ENCODE assay signal across 8 cellular contexts in the genomic region with DNA sequence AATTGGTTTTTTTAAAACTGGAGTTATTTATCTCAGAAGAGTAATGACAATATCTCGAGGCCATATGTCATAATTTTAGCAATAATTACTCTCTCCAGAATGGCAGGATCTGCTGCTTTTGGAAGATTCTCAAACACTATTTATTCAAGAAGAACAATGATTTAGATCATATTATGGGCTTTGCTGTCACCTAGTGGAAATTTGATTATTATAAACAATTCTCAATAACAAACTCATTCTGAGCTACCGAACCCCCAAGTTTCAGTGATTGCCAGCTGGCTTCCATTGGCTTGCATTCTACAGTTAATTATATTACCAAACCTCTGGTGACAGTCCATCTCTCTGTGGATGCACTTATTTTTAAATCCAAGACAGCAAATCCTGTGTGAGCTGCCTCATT. TPM values are rescaled to one million over a fixed set of nuclear protein-coding genes. Genes with fewer than 3 reads are reported as not detected.
DNase-seq lines count a peak whose midpoint lies in the region; ATAC-seq, FAIRE-seq and TF ChIP-seq lines count a peak whose summit lies in the region.

No MANE protein-coding gene starts in this region.

- H3K9me1 ChIP-seq in keratinocyte (ENCODE audit: control insufficient read depth, extremely low read depth, insufficient read depth, low read length) = no peaks in the 10 kb centered on the region

- ATAC-seq in GM19023 (IDR thresholded peaks at IDR 0.05; ENCODE audit: unreplicated experiment) (no peak), HG02885 (IDR thresholded peaks at IDR 0.05; ENCODE audit: poor library complexity, unreplicated experiment) (no peak), GM18873 (IDR thresholded peaks at IDR 0.05; ENCODE audit: low FRiP score, unreplicated experiment) (no peak)

- intact Hi-C loops in vagina (cut with DNase I) = no loop called here

- TF ChIP-seq POLR2A in vagina (IDR thresholded peaks at IDR 0.05) = no peak

- H3K4me1 ChIP-seq in keratinocyte (ENCODE audit: control insufficient read depth, extremely low read depth, insufficient read depth, low read length) = no peaks in the 10 kb centered on the region
- no peaks in the 10 kb centered on the region for H3K4me1 ChIP-seq in vagina

- DNase-seq in KBM-7 (peak; percentile 33), SK-MEL-5 (ENCODE audit: low read depth, low spot score) (peak; percentile 37), keratinocyte (ENCODE audit: low read depth, low spot score) (no peak), vagina (ENCODE audit: extremely low spot score in 2 of 2) (no peak)

- peak; percentile 72 for TF ChIP-seq CTCF in C4-2B (conservative IDR thresholded peaks at IDR 0.05)
- TF ChIP-seq CTCF in keratinocyte (optimal IDR thresholded peaks at IDR 0.05 in 1 of 3, IDR thresholded peaks at IDR 0.05 in 1 of 3, conservative IDR thresholded peaks at IDR 0.05 in 1 of 3; ENCODE audit: extremely low read depth in 1 of 3, insufficient read depth in 2 of 3, low read length in 3 of 3) = peak in 2 of 3 experiments; percentile 13 to 21
- peak in 1 of 3 experiments; percentile 36 for TF ChIP-seq CTCF in vagina (IDR thresholded peaks at IDR 0.05)

- H3K79me2 ChIP-seq in keratinocyte (ENCODE audit: control insufficient read depth, insufficient read depth, low read length) = no peaks in the 10 kb centered on the region

- H3K36me3 ChIP-seq in keratinocyte (ENCODE audit: control insufficient read depth in 2 of 2, extremely low read depth in 1 of 2, insufficient read depth in 2 of 2, low read length in 2 of 2) (no peaks in the 10 kb centered on the region), vagina (no peaks in the 10 kb centered on the region)

- H3K27me3 ChIP-seq in keratinocyte (ENCODE audit: control insufficient read depth, extremely low read depth, insufficient read depth, low read length) (no peaks in the 10 kb centered on the region), vagina (no peaks in the 10 kb centered on the region)

- no peak overlapping the region for H2AFZ ChIP-seq in keratinocyte (ENCODE audit: control insufficient read depth, low read length)

- H3K9me3 ChIP-seq in keratinocyte (ENCODE audit: control insufficient read depth, low read depth, low read length) = no peaks in the 10 kb centered on the region
- H3K9me3 ChIP-seq in vagina = no peaks in the 10 kb centered on the region

- H3K4me3 ChIP-seq in keratinocyte (ENCODE audit: control insufficient read depth in 2 of 3, extremely low read depth in 1 of 3, insufficient read depth in 2 of 3, low read depth in 1 of 3, low read length in 3 of 3) = no peak overlapping the region
- no peak overlapping the region for H3K4me3 ChIP-seq in vagina

- in situ Hi-C loops in KBM-7 (cut with MboI; ENCODE audit: low pct_unique_long_range_greater_than_20kb, low sequenced_read_pairs) (loop anchor here (25.0 kb wide), 1 partner anchor 412 kb away; no protein-coding TSS in a partner anchor), SK-MEL-5 (cut with HindIII; ENCODE audit: low pct_unique_long_range_greater_than_20kb, low sequenced_read_pairs) (no loop called here)

- no peak overlapping the region for H3K4me2 ChIP-seq in keratinocyte (ENCODE audit: control insufficient read depth, extremely low read depth, insufficient read depth, low read depth, low read length)

- no peak overlapping the region for H3K27ac ChIP-seq in C4-2B
- H3K27ac ChIP-seq in keratinocyte (ENCODE audit: control insufficient read depth, insufficient read depth, low read length) = no peak overlapping the region
- no peak overlapping the region for H3K27ac ChIP-seq in vagina

- dilution Hi-C loops in keratinocyte (cut with MboI; ENCODE audit: extremely low pct_ligation_motif_present, low sequenced_read_pairs) = no loop called here

- no peaks in the 10 kb centered on the region for H4K20me1 ChIP-seq in keratinocyte (ENCODE audit: control insufficient read depth, extremely low read depth, insufficient read depth, low read length)

- no peak overlapping the region for H3K9ac ChIP-seq in keratinocyte (ENCODE audit: control insufficient read depth, extremely low read depth, insufficient read depth, low read length)

- FAIRE-seq in keratinocyte (lab: Jason Lieb, UNC) = no peak

RNA-seq across cellular contexts. Expression of gene SLC36A4, which starts 27.9 kb away (rescaled TPM):
- total RNA-seq in SK-MEL-5 (2014; rRNA removed; shearing (Covaris generic)) = 2.2 and 2.8 TPM in 2 replicates
- polyA plus RNA-seq in SK-MEL-5 (2015; cell fraction: cytosol; rRNA removed) = 5.5 and 9.8 TPM in 2 replicates
- 7.2 and 10.4 TPM in 2 replicates for polyA plus RNA-seq in SK-MEL-5 (2015; cell fraction: nucleus; rRNA removed)
- 4.2 to 8.1 TPM (median 6.5 TPM) in 3 replicates for polyA plus RNA-seq in keratinocyte
- polyA plus RNA-seq in keratinocyte (2011; ENCODE audit: low read depth) = 3.1 TPM
- polyA plus RNA-seq in keratinocyte (2011; cell fraction: cytosol; rRNA removed) = 3.7 and 6.6 TPM in 2 replicates
- polyA plus RNA-seq in keratinocyte (2011; cell fraction: nucleus; rRNA removed) = 2.9 and 5.3 TPM in 2 replicates
- polyA plus RNA-seq in keratinocyte (2012; ENCODE audit: low replicate concordance) = 5.6 and 7.5 TPM in 2 replicates
- polyA minus RNA-seq in keratinocyte = 5.6 to 13.6 TPM (median 6.0 TPM) in 3 replicates
- polyA minus RNA-seq in keratinocyte (2011; cell fraction: cytosol; rRNA and poly(A)+ RNA removed) = 8.6 TPM
- 3.8 and 8.6 TPM in 2 replicates for polyA minus RNA-seq in keratinocyte (2011; cell fraction: nucleus; rRNA and poly(A)+ RNA removed)
- total RNA-seq in vagina = 16.7 TPM

Comparison
In these comparisons a context has a peak if more than half of its experiments do, and no peak if none do; other contexts are left out.
1. DNase-seq: peak in KBM-7 (single experiment) and SK-MEL-5 (single experiment); none in keratinocyte (single experiment) and vagina (0 of 2).